ENCODE assay signal across 10 cellular contexts in the genomic region with DNA sequence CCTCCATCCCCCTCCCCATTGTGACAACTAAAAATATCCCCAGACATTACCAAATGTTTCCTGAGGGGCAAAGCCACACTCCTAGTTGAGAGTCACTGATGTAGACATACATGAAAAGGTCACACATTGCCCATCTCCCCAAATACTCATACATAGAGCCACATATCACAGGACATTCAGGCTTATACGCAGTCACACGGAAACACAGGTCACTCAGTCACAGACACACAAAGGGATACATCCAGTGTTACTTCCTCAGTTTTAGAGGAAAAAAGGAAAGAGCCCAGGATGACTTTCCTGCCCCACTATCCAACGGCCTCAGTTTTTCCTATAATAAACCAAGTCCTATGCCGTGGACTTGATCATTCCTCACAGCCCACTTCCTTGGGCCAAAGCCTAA. TPM values are rescaled to one million over a fixed set of nuclear protein-coding genes. Genes with fewer than 3 reads are reported as not detected.
DNase-seq lines count a peak whose midpoint lies in the region; ATAC-seq and TF ChIP-seq lines count a peak whose summit lies in the region.
"Had no signal": no experiment of that assay in that cellular context is flagged by ENCODE, and none has a peak within 500 bp of the region (broad histone marks: within the 10 kb centered on the region; RNA-seq: fewer than 3 reads in every experiment).

No MANE protein-coding gene starts in this region.

- H3K36me3 ChIP-seq in OCI-LY3 (replicated peaks; ENCODE audit: low read depth, low read length), result peaks cover 38% of the 10 kb centered on the region
- peaks cover 14% of the 10 kb centered on the region for H3K36me3 ChIP-seq in osteoblast (ENCODE audit: insufficient read depth, low read length)

- ATAC-seq in GM21619 (IDR thresholded peaks at IDR 0.05; ENCODE audit: unreplicated experiment), result no peak

- H3K4me3 Mint-ChIP-seq in Calu3 (ENCODE audit: low read depth, unreplicated experiment), result peak overlapping the region; percentile 79

- H3K27ac Mint-ChIP-seq in Calu3 (ENCODE audit: unreplicated experiment), result no peak overlapping the region

- no peaks in the 10 kb centered on the region for H3K9me3 Mint-ChIP-seq in Calu3 (ENCODE audit: low read depth, unreplicated experiment)

- no peaks in the 10 kb centered on the region for H3K9me3 ChIP-seq in OCI-LY3 (ENCODE audit: insufficient read depth, low read length)
- H3K9me3 ChIP-seq in osteoblast (ENCODE audit: low read depth, low read length), result no peaks in the 10 kb centered on the region

- H3K9ac ChIP-seq in OCI-LY3 (ENCODE audit: low read length), result peak overlapping the region; percentile 99

- TF ChIP-seq CTCF in Calu3 (IDR thresholded peaks at IDR 0.05; ENCODE audit: unreplicated experiment) (no peak), OCI-LY3 (IDR thresholded peaks at IDR 0.05; ENCODE audit: low read depth, low read length) (no peak), epithelial cell of esophagus (IDR thresholded peaks at IDR 0.05; ENCODE audit: insufficient read depth, low read depth, low read length, missing control alignments) (no peak), osteoblast (IDR thresholded peaks at IDR 0.05; ENCODE audit: extremely low read depth, low read depth, low read length) (no peak)

- BruUV-seq in Calu3 (replicated peaks; lab: Mats Ljungman, UMichigan), result no TSS peak

- peak overlapping the region; percentile 77 for H3K27ac ChIP-seq in OCI-LY3 (ENCODE audit: low read length)
- H3K27ac ChIP-seq in osteoblast (ENCODE audit: low read depth, low read length), result no peak overlapping the region

- DNase-seq in Calu3, result no peak
- no peak for DNase-seq in epithelial cell of esophagus (ENCODE audit: low read depth)
- DNase-seq in osteoblast (ENCODE audit: insufficient read length, low spot score, missing footprints), result peak; percentile 14
- no peak for DNase-seq in NCI-H187 treated with DMSO at 0.1 percent for 48 hours (lab: John Stamatoyannopoulos, UW)
- no peak for DNase-seq in effector CD4-positive, alpha-beta T cell
- no peak for DNase-seq in ACHN
- DNase-seq: activated CD8-positive, alpha-beta memory T cell treated with anti-CD3 and anti-CD28 coated beads, Interleukin-2, amount 50 U/mL, for 4 hours; stimulated activated CD4-positive, alpha-beta T cell treated with anti-CD3 and anti-CD28 coated beads, Interleukin-2, amount 100 ng/mL, for 24 hours had no signal

- H3K27me3 ChIP-seq in OCI-LY3 (ENCODE audit: low read depth, low read length) (no peaks in the 10 kb centered on the region), osteoblast (ENCODE audit: insufficient read depth, low read length) (no peaks in the 10 kb centered on the region)

- peaks cover 50% of the 10 kb centered on the region for H3K4me1 Mint-ChIP-seq in Calu3 (ENCODE audit: low read depth, unreplicated experiment)

- H3K36me3 Mint-ChIP-seq in Calu3 (ENCODE audit: insufficient read depth, unreplicated experiment), result peaks cover 67% of the 10 kb centered on the region

- in situ Hi-C loops in ACHN (cut with HindIII; ENCODE audit: low pct_ligation_motif_present, low pct_unique_long_range_greater_than_20kb, low sequenced_read_pairs), result no loop called here

- H3K4me1 ChIP-seq in OCI-LY3 (ENCODE audit: low read length) (peaks cover 39% of the 10 kb centered on the region), osteoblast (ENCODE audit: insufficient read depth, low read length) (peaks cover 42% of the 10 kb centered on the region)

- H4K20me1 ChIP-seq in OCI-LY3 (ENCODE audit: insufficient read depth, low read length) (peaks cover 5% of the 10 kb centered on the region), osteoblast (ENCODE audit: insufficient read depth, low read length) (peaks cover 16% of the 10 kb centered on the region)

- CTCF ChIA-PET in Calu3 (lab: Charles Lee), result no interaction called here

- peak overlapping the region; percentile 95 for H3K4me2 ChIP-seq in OCI-LY3 (ENCODE audit: low read length)
- H3K4me2 ChIP-seq in osteoblast (ENCODE audit: insufficient read depth, low read length), result peak overlapping the region; percentile 95

- H3K4me3 ChIP-seq in OCI-LY3 (ENCODE audit: low read length) (peak overlapping the region; percentile 92), epithelial cell of esophagus (ENCODE audit: low read length) (peak overlapping the region; percentile 51), osteoblast (ENCODE audit: insufficient read depth, low read length) (no peak overlapping the region)

- H3K27me3 Mint-ChIP-seq in Calu3 (ENCODE audit: unreplicated experiment), result no peaks in the 10 kb centered on the region

- H3K79me2 ChIP-seq in OCI-LY3 (ENCODE audit: low read length) (peaks cover 70% of the 10 kb centered on the region), osteoblast (ENCODE audit: insufficient read depth, low read length) (peaks cover 41% of the 10 kb centered on the region)

- H2AFZ ChIP-seq in OCI-LY3 (ENCODE audit: low read depth, low read length) (no peak overlapping the region), osteoblast (ENCODE audit: low read length) (no peak overlapping the region)

- intact Hi-C loops in Calu3 (cut with micrococcal nuclease; ENCODE audit: unreplicated experiment), result no loop called here

RNA-seq across cellular contexts. Expression of a gene that starts 1.9 kb away (rescaled TPM):
- total RNA-seq in Calu3 (2022) (138 and 152 TPM in 2 replicates), osteoblast (96.3 and 99.0 TPM in 2 replicates)

RNA-seq across cellular contexts. Expression of a gene that starts 3.0 kb away (rescaled TPM):
- total RNA-seq in Calu3 (2022), result 39.5 and 52.1 TPM in 2 replicates
- 4.7 and 6.8 TPM in 2 replicates for total RNA-seq in osteoblast

RNA-seq across cellular contexts. Expression of a gene that starts 6.3 kb away (rescaled TPM):
- total RNA-seq in Calu3 (2022), result 23.2 and 26.5 TPM in 2 replicates
- 7.2 and 8.8 TPM in 2 replicates for total RNA-seq in osteoblast

RNA-seq across cellular contexts. Expression of a gene that starts 14.9 kb away (rescaled TPM):
- total RNA-seq in Calu3 (2022) (89.0 and 90.0 TPM in 2 replicates), osteoblast (26.8 and 27.5 TPM in 2 replicates)

RNA-seq across cellular contexts. Expression of a gene that starts 16.1 kb away (rescaled TPM):
- 105 and 115 TPM in 2 replicates for total RNA-seq in Calu3 (2022)
- total RNA-seq in osteoblast, result 146 and 162 TPM in 2 replicates
